ENCODE assay signal across 10 cellular contexts in the genomic region with DNA sequence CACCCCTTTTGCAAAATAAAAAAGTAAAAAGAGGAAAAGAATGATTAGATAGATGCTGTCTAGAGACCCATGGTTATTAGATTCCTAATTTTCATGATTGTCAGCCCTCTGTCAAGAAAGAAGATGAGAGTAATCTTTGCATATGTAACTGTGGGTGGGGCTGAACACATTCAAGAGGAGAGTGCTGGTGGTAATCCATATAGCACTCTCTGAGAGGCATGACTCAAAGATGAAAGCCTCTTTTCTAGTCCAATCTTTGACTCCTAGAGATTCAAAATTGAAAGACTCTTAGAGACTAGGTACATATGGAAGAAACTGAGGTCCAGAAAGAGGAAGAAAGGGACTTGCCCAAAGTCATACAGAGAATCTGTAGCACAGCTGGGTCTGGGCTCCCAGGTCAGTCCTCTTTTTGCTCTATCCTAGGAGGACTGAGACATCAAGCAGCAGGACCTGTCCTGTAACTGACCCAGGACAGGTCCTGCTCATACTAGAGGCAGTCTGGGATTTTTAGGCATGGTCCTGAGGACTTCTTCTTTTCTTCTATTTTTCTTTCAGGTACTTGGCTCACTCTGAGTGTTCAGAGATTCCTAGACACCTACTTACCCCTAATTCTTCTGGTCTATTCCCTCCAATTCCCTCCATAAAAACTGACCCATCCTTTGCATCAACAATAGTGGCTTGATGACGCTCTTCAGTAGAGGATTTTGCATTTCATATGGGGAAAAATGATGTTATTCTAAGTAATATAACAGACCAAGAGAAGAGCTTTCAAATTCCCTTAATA. TPM values are rescaled to one million over a fixed set of nuclear protein-coding genes. Genes with fewer than 3 reads are reported as not detected.
A peak's percentile ranks its signal among the peaks of the same experiment; 100 is the strongest.
DNase-seq lines count a peak whose midpoint lies in the region; ATAC-seq and TF ChIP-seq lines count a peak whose summit lies in the region.
"Had no signal": no experiment of that assay in that cellular context is flagged by ENCODE, and none has a peak within 500 bp of the region (broad histone marks: within the 10 kb centered on the region; RNA-seq: fewer than 3 reads in every experiment).

No MANE protein-coding gene starts in this region.

- H3K4me3 ChIP-seq in left ventricle myocardium inferior (peak overlapping the region; percentile 30), right atrium auricular region (no peak overlapping the region), upper lobe of right lung (peak overlapping the region; percentile 31)

- intact Hi-C loops in left ventricle myocardium inferior (cut with micrococcal nuclease), result no loop called here
- intact Hi-C loops in upper lobe of right lung (cut with DNase I), result no loop called here

- H3K27me3 ChIP-seq in left ventricle myocardium inferior (ENCODE audit: low read depth) (no peaks in the 10 kb centered on the region), right atrium auricular region (no peaks in the 10 kb centered on the region), upper lobe of right lung (no peaks in the 10 kb centered on the region)

- TF ChIP-seq CTCF in left ventricle myocardium inferior (IDR thresholded peaks at IDR 0.05; ENCODE audit: borderline replicate concordance) (no peak), right atrium auricular region (IDR thresholded peaks at IDR 0.05) (no peak), upper lobe of right lung (IDR thresholded peaks at IDR 0.05) (no peak)

- H3K27ac ChIP-seq in left ventricle myocardium inferior (replicated peaks) (no peak overlapping the region), right atrium auricular region (no peak overlapping the region), caudate nucleus (ENCODE audit: low read depth, low read length) (peak overlapping the region; percentile 6), upper lobe of right lung (peak overlapping the region; percentile 45)

- ATAC-seq in HG03175 (IDR thresholded peaks at IDR 0.05; ENCODE audit: unreplicated experiment), result peak; percentile 29
- ATAC-seq in upper lobe of right lung, result no peak

- H3K9me3 ChIP-seq in left ventricle myocardium inferior (replicated peaks), result no peaks in the 10 kb centered on the region
- no peaks in the 10 kb centered on the region for H3K9me3 ChIP-seq in right atrium auricular region
- no peaks in the 10 kb centered on the region for H3K9me3 ChIP-seq in upper lobe of right lung

- no peaks in the 10 kb centered on the region for H3K4me1 ChIP-seq in left ventricle myocardium inferior
- no peaks in the 10 kb centered on the region for H3K4me1 ChIP-seq in right atrium auricular region
- no peaks in the 10 kb centered on the region for H3K4me1 ChIP-seq in upper lobe of right lung

- DNase-seq in left ventricle myocardium inferior (no peak), right atrium auricular region (ENCODE audit: low spot score) (no peak), caudate nucleus (lab: John Stamatoyannopoulos, UW) (no peak), upper lobe of right lung (no peak), NCI-H526 (lab: John Stamatoyannopoulos, UW) (no peak), 8988T (no peak)
- DNase-seq in activated CD8-positive, alpha-beta memory T cell treated with anti-CD3 and anti-CD28 coated beads, Interleukin-2, amount 50 U/mL, for 48 hours, result no peak
- DNase-seq: activated T-cell treated with anti-CD3 and anti-CD28 coated beads, Interleukin-2, amount 50 U/mL, for 24 hours; SHP77 had no signal

- H3K36me3 ChIP-seq in left ventricle myocardium inferior, result no peaks in the 10 kb centered on the region
- H3K36me3 ChIP-seq in right atrium auricular region, result no peaks in the 10 kb centered on the region
- no peaks in the 10 kb centered on the region for H3K36me3 ChIP-seq in upper lobe of right lung

RNA-seq across cellular contexts. Expression of a gene that starts 23.8 kb away (rescaled TPM):
- total RNA-seq in left ventricle myocardium inferior (41.7 TPM), right atrium auricular region (10 to 100 TPM; 28.0 to 71.6 TPM), upper lobe of right lung (237 TPM)

Comparison
In these comparisons a context has a peak if more than half of its experiments do, and no peak if none do; other contexts are left out.
1. H3K4me3 ChIP-seq: peak in left ventricle myocardium inferior (single experiment) and upper lobe of right lung (single experiment); none in right atrium auricular region (0 of 2).
2. H3K27ac ChIP-seq: peak in caudate nucleus (single experiment) and upper lobe of right lung (single experiment); none in left ventricle myocardium inferior (single experiment) and right atrium auricular region (0 of 2).